Comparison of ENCODE assay signal across 23 cellular contexts in genomic region chr18:7082666-7083065, GRCh38. TPM values are rescaled to one million over a fixed set of nuclear protein-coding genes. Genes with fewer than 3 reads are reported as not detected.
"Had no signal": no experiment of that assay in that cellular context is flagged by ENCODE, and none has a peak within 500 bp of the region (broad histone marks: within the 10 kb centered on the region; RNA-seq: fewer than 3 reads in every experiment).

No MANE protein-coding gene starts in this region.

- H3K4me3 Mint-ChIP-seq: memory B cell; naive B cell; nephron progenitor cell; stimulated activated memory B cell treated with anti-CD40 and anti-IgM and Interleukin-4, amounts not matched to agents 10 μg/mL and 1 μg/mL and 100 μg/mL, for 72 hours; stimulated activated naive CD8-positive, alpha-beta T cell treated with anti-CD3 and anti-CD28 coated beads, Interleukin-15, Interleukin-2, amounts not matched to agents 100 ng/mL and 50 ng/mL, for 24 hours had no signal

- FAIRE-seq: endometrium, islet of Langerhans had no signal

- H3K9me3 ChIP-seq: gastrocnemius medialis, heart right ventricle, left ventricle myocardium inferior, lower lobe of right lung, neutrophil, prostate gland, spleen, tibial nerve had no signal

- H3K36me3 Mint-ChIP-seq: memory B cell; naive B cell; stimulated activated memory B cell treated with anti-CD40 and anti-IgM and Interleukin-4, amounts not matched to agents 10 μg/mL and 1 μg/mL and 100 μg/mL, for 72 hours had no signal

- H3K27me3 Mint-ChIP-seq: memory B cell; naive B cell; stimulated activated memory B cell treated with anti-CD40 and anti-IgM and Interleukin-4, amounts not matched to agents 10 μg/mL and 1 μg/mL and 100 μg/mL, for 72 hours; stimulated activated naive CD8-positive, alpha-beta T cell treated with anti-CD3 and anti-CD28 coated beads, Interleukin-15, Interleukin-2, amounts not matched to agents 100 ng/mL and 50 ng/mL, for 24 hours had no signal

- H3K27ac ChIP-seq: gastrocnemius medialis, heart right ventricle, left ventricle myocardium inferior, lower lobe of right lung, neutrophil, prostate gland, spleen, tibial nerve had no signal

- H3K4me3 ChIP-seq: gastrocnemius medialis, heart right ventricle, left ventricle myocardium inferior, lower lobe of right lung, prostate gland, spleen, tibial nerve had no signal

- H3K9me3 Mint-ChIP-seq: nephron progenitor cell; stimulated activated naive CD8-positive, alpha-beta T cell treated with anti-CD3 and anti-CD28 coated beads, Interleukin-15, Interleukin-2, amounts not matched to agents 100 ng/mL and 50 ng/mL, for 24 hours had no signal

- H3K4me1 ChIP-seq: gastrocnemius medialis, left ventricle myocardium inferior, lower lobe of right lung, prostate gland, spleen had no signal

- H3K4me1 Mint-ChIP-seq: memory B cell; naive B cell; stimulated activated memory B cell treated with anti-CD40 and anti-IgM and Interleukin-4, amounts not matched to agents 10 μg/mL and 1 μg/mL and 100 μg/mL, for 72 hours had no signal

- H3K36me3 ChIP-seq: gastrocnemius medialis, heart right ventricle, left ventricle myocardium inferior, lower lobe of right lung, neutrophil, prostate gland, spleen, tibial nerve had no signal

- H3K27ac Mint-ChIP-seq: memory B cell; naive B cell; nephron progenitor cell; stimulated activated memory B cell treated with anti-CD40 and anti-IgM and Interleukin-4, amounts not matched to agents 10 μg/mL and 1 μg/mL and 100 μg/mL, for 72 hours; stimulated activated naive CD8-positive, alpha-beta T cell treated with anti-CD3 and anti-CD28 coated beads, Interleukin-15, Interleukin-2, amounts not matched to agents 100 ng/mL and 50 ng/mL, for 24 hours had no signal

- H3K27me3 ChIP-seq: gastrocnemius medialis, neutrophil, spleen, tibial nerve had no signal

- DNase-seq: effector memory CD4-positive, alpha-beta T cell; gastrocnemius medialis; heart right ventricle; hypothalamus; left ventricle myocardium inferior; lower lobe of right lung; naive B cell; nephron progenitor cell; retina; spleen; stimulated activated CD4-positive, alpha-beta T cell treated with anti-CD3 and anti-CD28 coated beads, Interleukin-15, amount 100 ng/mL, for 24 hours; stimulated activated CD4-positive, alpha-beta T cell treated with anti-CD3 and anti-CD28 coated beads, Interleukin-1b, Interleukin-23, amount 100 ng/mL, for 48 hours; stimulated activated CD4-positive, alpha-beta T cell treated with anti-CD3 and anti-CD28 coated beads, Interleukin-4, amount 100 ng/mL, for 24 hours had no signal

- ATAC-seq: esophagus mucosa; gastrocnemius medialis; heart right ventricle; lower lobe of right lung; sciatic nerve; stimulated activated memory B cell treated with anti-CD40 and anti-IgM and Interleukin-4, amounts not matched to agents 10 μg/mL and 1 μg/mL and 100 μg/mL, for 72 hours had no signal

RNA-seq across cellular contexts. Expression of gene LAMA1, which starts 34.9 kb away (rescaled TPM):
- total RNA-seq: left ventricle myocardium inferior had no signal
